Comparison of ENCODE assay signal across 8 cellular contexts in genomic region chr2:223957092-223957851, GRCh38. TPM values are rescaled to one million over a fixed set of nuclear protein-coding genes. Genes with fewer than 3 reads are reported as not detected.
DNase-seq lines count a peak whose midpoint lies in the region; ATAC-seq and TF ChIP-seq lines count a peak whose summit lies in the region.

MRPL44 (plus strand) TSS chr2:223957463; CDS start chr2:223957473, 10 bp downstream.

- no peak for TF ChIP-seq CTCF in AG09319 (IDR thresholded peaks at IDR 0.05; ENCODE audit: low read depth, low read length)

- peak; percentile 89 for DNase-seq in AG09319 (ENCODE audit: extremely low read depth, low read depth)
- DNase-seq in NCI-H460 (ENCODE audit: extremely low read depth, low read depth): peak; percentile 93
- DNase-seq in activated CD4-positive, CD25-positive, alpha-beta regulatory T cell treated with anti-CD3 and anti-CD28 coated beads, Interleukin-2, amount 50 U/mL, for 72 hours: peak; percentile 99
- DNase-seq in cerebellum (ENCODE audit: low spot score): peak; percentile 95
- peak; percentile 97 for DNase-seq in islet precursor cell
- peak; percentile 95 to 97 for DNase-seq in stimulated activated CD4-positive, alpha-beta T cell treated with anti-CD3 and anti-CD28 coated beads, Interleukin-15, amount 100 ng/mL, for 1 hour (ENCODE audit: low read depth in 1 of 2, low spot score in 1 of 2)

- ATAC-seq in GM19035 (IDR thresholded peaks at IDR 0.05; ENCODE audit: unreplicated experiment): peak; percentile 86
- peak; percentile 92 for ATAC-seq in HG03354 (IDR thresholded peaks at IDR 0.05; ENCODE audit: poor library complexity, severe bottlenecking, unreplicated experiment)

RNA-seq across cellular contexts. Expression of gene MRPL44, which starts in this region (rescaled TPM):
- 55.7 and 62.1 TPM in 2 replicates for total RNA-seq in NCI-H460 (2014; rRNA removed; shearing (Covaris generic))
- 36.7 and 56.0 TPM in 2 replicates for polyA plus RNA-seq in NCI-H460 (2014; cell fraction: nucleus; rRNA removed)
- 27.9 TPM for total RNA-seq in cerebellum

Comparison
In these comparisons a context has a peak if more than half of its experiments do, and no peak if none do; other contexts are left out.
1. Peak in every context shown above with its lines: DNase-seq and ATAC-seq.